ENCODE assay signal across 25 cellular contexts in genomic region chr4:5760936-5761480, GRCh38. TPM values are rescaled to one million over a fixed set of nuclear protein-coding genes. Genes with fewer than 3 reads are reported as not detected.
"Had no signal": no experiment of that assay in that cellular context is flagged by ENCODE, and none has a peak within 500 bp of the region (broad histone marks: within the 10 kb centered on the region; RNA-seq: fewer than 3 reads in every experiment).

No MANE protein-coding gene starts in this region.

- H3K27me3 ChIP-seq: colonic mucosa, heart right ventricle, neural progenitor cell, spleen, suprapubic skin, tibial nerve had no signal

- H3K9me3 Mint-ChIP-seq: effector memory CD8-positive, alpha-beta T cell; mesothelial cell of epicardium; neural progenitor cell had no signal

- H3K9ac ChIP-seq: neural progenitor cell had no signal

- H3K9me3 ChIP-seq: colonic mucosa, left ventricle myocardium inferior, suprapubic skin, tibial nerve had no signal

- H3K36me3 Mint-ChIP-seq: activated naive CD8-positive, alpha-beta T cell had no signal

- H3K4me1 ChIP-seq: colonic mucosa, left ventricle myocardium inferior, neural progenitor cell, spleen, tibial nerve had no signal

- H3K27ac Mint-ChIP-seq: activated CD4-positive, alpha-beta T cell treated with anti-CD3 and anti-CD28 coated beads for 36 hours; activated CD8-positive, alpha-beta T cell treated with anti-CD3 and anti-CD28 coated beads, Interleukin-2, amount 10 ng/mL, durations not matched to agents 7 days and 5 days; activated naive CD8-positive, alpha-beta T cell; effector memory CD8-positive, alpha-beta T cell; mesothelial cell of epicardium; naive thymus-derived CD8-positive, alpha-beta T cell; T-helper 2 cell treated with Interferon-gamma antibody and Interleukin-4, amounts not matched to agents 5 μg/mL and 100 μg/mL, for 36 hours had no signal

- H3K4me2 ChIP-seq: neural progenitor cell had no signal

- ATAC-seq: activated CD4-positive, alpha-beta T cell treated with anti-CD3 and anti-CD28 coated beads for 36 hours; activated CD8-positive, alpha-beta T cell treated with anti-CD3 and anti-CD28 coated beads, Interleukin-2, amount 10 ng/mL, durations not matched to agents 7 days and 5 days; effector memory CD8-positive, alpha-beta T cell; heart right ventricle; naive thymus-derived CD8-positive, alpha-beta T cell; right cardiac atrium had no signal

- H3K4me3 ChIP-seq: colonic mucosa, heart right ventricle, left ventricle myocardium inferior, lung, neural progenitor cell, spleen, suprapubic skin, tibial nerve had no signal

- H3K36me3 ChIP-seq: colonic mucosa, neural progenitor cell had no signal

- H3K4me3 Mint-ChIP-seq: activated CD4-positive, alpha-beta T cell treated with anti-CD3 and anti-CD28 coated beads for 36 hours; activated CD8-positive, alpha-beta T cell treated with anti-CD3 and anti-CD28 coated beads, Interleukin-2, amount 10 ng/mL, durations not matched to agents 7 days and 5 days; activated naive CD8-positive, alpha-beta T cell; effector memory CD8-positive, alpha-beta T cell; mesothelial cell of epicardium; naive thymus-derived CD8-positive, alpha-beta T cell; neural progenitor cell; T-helper 2 cell treated with Interferon-gamma antibody and Interleukin-4, amounts not matched to agents 5 μg/mL and 100 μg/mL, for 36 hours had no signal

- DNase-seq: activated CD4-positive, alpha-beta T cell treated with anti-CD3 and anti-CD28 coated beads for 36 hours; activated CD4-positive, CD25-positive, alpha-beta regulatory T cell; activated CD8-positive, alpha-beta T cell treated with anti-CD3 and anti-CD28 coated beads, Interleukin-2, amount 10 ng/mL, durations not matched to agents 7 days and 5 days; activated effector memory CD4-positive, alpha-beta T cell treated with Interleukin-2 at 50 U/mL for 16 hours; activated naive CD4-positive, alpha-beta T cell treated with Interleukin-2 at 50 U/mL for 16 hours; anterior cingulate cortex; cerebellar nuclear complex; colonic mucosa; effector memory CD8-positive, alpha-beta T cell; foreskin melanocyte; heart right ventricle; left ventricle myocardium inferior; naive thymus-derived CD8-positive, alpha-beta T cell; occipital lobe; right cardiac atrium; spleen; stimulated activated naive CD4-positive, alpha-beta T cell; T-helper 1 cell had no signal

- H2AFZ ChIP-seq: neural progenitor cell had no signal

- H3K27me3 Mint-ChIP-seq: activated naive CD8-positive, alpha-beta T cell; effector memory CD8-positive, alpha-beta T cell; naive thymus-derived CD8-positive, alpha-beta T cell had no signal

- H3K4me1 Mint-ChIP-seq: mesothelial cell of epicardium; naive thymus-derived CD8-positive, alpha-beta T cell; neural progenitor cell had no signal

- H3K27ac ChIP-seq: colonic mucosa, heart right ventricle, left ventricle myocardium inferior, neural progenitor cell, spleen, suprapubic skin, tibial nerve had no signal

RNA-seq across cellular contexts. Expression of gene EVC, which starts 50.0 kb away (rescaled TPM):
- polyA plus RNA-seq: naive thymus-derived CD8-positive, alpha-beta T cell had no signal
